9 cellular contexts compared by ENCODE assay signal in the genomic region with DNA sequence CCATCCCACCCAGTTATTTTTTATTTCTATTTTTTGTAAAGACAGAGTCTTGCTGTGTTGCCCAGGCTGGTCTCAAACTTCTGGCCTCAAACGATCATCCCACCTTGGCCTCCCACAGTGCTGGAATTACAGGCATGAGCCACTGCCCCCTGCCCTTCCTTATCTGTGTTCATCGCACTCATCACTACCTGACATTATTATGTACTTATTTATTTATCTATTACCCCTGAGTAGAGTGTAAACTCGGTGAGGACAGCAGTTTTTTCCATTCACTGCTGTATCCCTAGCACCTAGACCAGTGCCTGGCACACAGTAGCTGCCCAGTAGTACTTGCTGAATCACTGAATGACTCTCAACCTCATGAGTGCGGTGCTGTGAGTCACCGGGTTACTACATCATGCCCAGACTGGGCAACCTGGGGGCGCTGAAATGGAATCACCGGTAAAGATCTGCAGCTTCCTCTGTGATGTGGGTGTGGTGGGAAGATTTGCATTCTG.
A peak's percentile ranks its signal among the peaks of the same experiment; 100 is the strongest.
DNase-seq lines count a peak whose midpoint lies in the region; ATAC-seq, FAIRE-seq and TF ChIP-seq lines count a peak whose summit lies in the region.
"Had no signal": no experiment of that assay in that cellular context is flagged by ENCODE, and none has a peak within 500 bp of the region (broad histone marks: within the 10 kb centered on the region; RNA-seq: fewer than 3 reads in every experiment).

No MANE protein-coding gene starts in this region.

- CTCF ChIA-PET in A549 (lab: Yijun Ruan, JAX) = interaction anchor here (0.9 to 4.4 kb wide), 4 partner anchors 9 to 34 kb away, joined by 3 to 25 read pairs (median 3); no protein-coding TSS in a partner anchor

- no peak for TF ChIP-seq CTCF in A549 (IDR thresholded peaks at IDR 0.05)
- TF ChIP-seq CTCF in choroid plexus epithelial cell (conservative IDR thresholded peaks at IDR 0.05; ENCODE audit: low read depth, low read length) = no peak

- H3K9me3 ChIP-seq in A549 = peaks cover 14% of the 10 kb centered on the region

- H3K4me3 ChIP-seq in A549 (no peak overlapping the region), choroid plexus epithelial cell (ENCODE audit: low read depth, low read length) (no peak overlapping the region)

- TF ChIP-seq RAD21 in A549 (conservative IDR thresholded peaks at IDR 0.05 in 1 of 2, IDR thresholded peaks at IDR 0.05 in 1 of 2) = peak; percentile 32 to 48; a peak in 4 of 5 replicates

- ATAC-seq in A549 (peak; percentile 94 to 98), HG03196 (IDR thresholded peaks at IDR 0.05; ENCODE audit: unreplicated experiment) (no peak), GM21390 (IDR thresholded peaks at IDR 0.05; ENCODE audit: unreplicated experiment) (no peak)

- POLR2A ChIA-PET in A549 (lab: Yijun Ruan, JAX) = interaction anchor here (0.7 to 1.4 kb wide), 6 partner anchors 10 to 309 kb away, joined by 3 to 9 read pairs (median 4); partner anchors contain the start of gene CCDC38

- DNase-seq in A549 (ENCODE audit: low read depth in 1 of 2, low spot score in 1 of 2) = peak; percentile 92 to 99
- peak; percentile 84 for DNase-seq in HT-29 (ENCODE audit: low spot score)
- peak; percentile 67 for DNase-seq in choroid plexus epithelial cell (ENCODE audit: low read depth)
- DNase-seq in lung microvascular endothelial cell (ENCODE audit: low read depth in 2 of 2) = peak; percentile 88 to 98
- DNase-seq in putamen (ENCODE audit: low spot score) = no peak
- no peak for DNase-seq in NCI-H1436 treated with DMSO at 0.1 percent for 48 hours (lab: John Stamatoyannopoulos, UW)
- DNase-seq: T-helper 9 cell had no signal

- 8% methylated on average over 7 of the region's 7 CpGs for WGBS in A549 (ENCODE audit: missing lambda C conversion rate)

- H3K4me2 ChIP-seq in A549 = peak overlapping the region; percentile 65

- TF ChIP-seq POLR2A in A549 (IDR thresholded peaks at IDR 0.05; ENCODE audit: low read length) = no peak

- FAIRE-seq in A549 (lab: Jason Lieb, UNC) = peak; percentile 78

- peak; percentile 84 to 89; a peak in 3 of 5 replicates for TF ChIP-seq EP300 in A549 (IDR thresholded peaks at IDR 0.05)

- H3K4me1 ChIP-seq in A549 = peaks cover 41% of the 10 kb centered on the region

- peak overlapping the region; percentile 91 to 93 for H3K27ac ChIP-seq in A549

TF ChIP-seq in A549, 52 proteins besides CTCF, POLR2A, EP300 and RAD21 (continues in another document):
- TF ChIP-seq, protein P1, sequence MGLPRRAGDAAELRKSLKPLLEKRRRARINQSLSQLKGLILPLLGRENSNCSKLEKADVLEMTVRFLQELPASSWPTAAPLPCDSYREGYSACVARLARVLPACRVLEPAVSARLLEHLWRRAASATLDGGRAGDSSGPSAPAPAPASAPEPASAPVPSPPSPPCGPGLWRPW (IDR thresholded peaks at IDR 0.05) = peak; percentile 80
- peak; percentile 85; the same call in 1 of the 2 replicates for TF ChIP-seq EHF (CRISPR knock-in tag; IDR thresholded peaks at IDR 0.05)
- peak; percentile 74; the same call in 1 of the 2 replicates for TF ChIP-seq ZNF302 (CRISPR knock-in tag; IDR thresholded peaks at IDR 0.05)
- TF ChIP-seq GATA3 (IDR thresholded peaks at IDR 0.05; ENCODE audit: borderline replicate concordance) = peak; percentile 82
- TF ChIP-seq MAZ (IDR thresholded peaks at IDR 0.05; ENCODE audit: borderline replicate concordance, low read depth, low read length) = no peak
- no peak for TF ChIP-seq EHMT2 (IDR thresholded peaks at IDR 0.05; ENCODE audit: low read depth)
- no peak for TF ChIP-seq HDAC2 (IDR thresholded peaks at IDR 0.05)
- peak; percentile 85; the same call in 1 of the 2 replicates for TF ChIP-seq HOXB13 (CRISPR knock-in tag; IDR thresholded peaks at IDR 0.05; ENCODE audit: low read depth)
- 0 out of 2 replicates have a peak, but pooled peaks have one; percentile 14 for TF ChIP-seq RFX5 (IDR thresholded peaks at IDR 0.05)
- no peak; the same call in 2 of the 3 replicates for TF ChIP-seq SMC3 (IDR thresholded peaks at IDR 0.05)
- TF ChIP-seq NR3C1 (IDR thresholded peaks at IDR 0.05) = no peak
- TF ChIP-seq FOXS1 (CRISPR knock-in tag; IDR thresholded peaks at IDR 0.05) = peak; percentile 72; the same call in 1 of the 2 replicates
- TF ChIP-seq REST (IDR thresholded peaks at IDR 0.05) = no peak
- TF ChIP-seq RNF2 (IDR thresholded peaks at IDR 0.05; ENCODE audit: borderline replicate concordance, low read depth) = no peak
- no peak for TF ChIP-seq NPAS2 (CRISPR knock-in tag; IDR thresholded peaks at IDR 0.05; ENCODE audit: borderline replicate concordance)
- TF ChIP-seq ZSCAN20 (CRISPR knock-in tag; IDR thresholded peaks at IDR 0.05) = peak; percentile 91
- no peak for TF ChIP-seq BHLHE40 (IDR thresholded peaks at IDR 0.05; ENCODE audit: low read depth, low read length)
- TF ChIP-seq MYC (IDR thresholded peaks at IDR 0.05; ENCODE audit: borderline replicate concordance, low read length) = 0 out of 2 replicates have a peak, but pooled peaks have one; percentile 17
- peak; percentile 68; the same call in 1 of the 2 replicates for TF ChIP-seq HOXA7 (CRISPR knock-in tag; IDR thresholded peaks at IDR 0.05)
- peak; percentile 64 for TF ChIP-seq HEYL (CRISPR knock-in tag; IDR thresholded peaks at IDR 0.05)
- TF ChIP-seq KDM5A (IDR thresholded peaks at IDR 0.05) = no peak
- TF ChIP-seq POLR2AphosphoS2 (conservative IDR thresholded peaks at IDR 0.05; ENCODE audit: low read length) = no peak
- peak; percentile 81 for TF ChIP-seq FOSB (CRISPR knock-in tag; IDR thresholded peaks at IDR 0.05)
- peak; percentile 60; the same call in 1 of the 2 replicates for TF ChIP-seq RCOR1 (IDR thresholded peaks at IDR 0.05; ENCODE audit: low read depth, low read length)
- peak; percentile 97 for TF ChIP-seq MAFK (IDR thresholded peaks at IDR 0.05; ENCODE audit: partially characterized antibody)
- peak; percentile 92 for TF ChIP-seq JUNB (IDR thresholded peaks at IDR 0.05)
- no peak for TF ChIP-seq CHD2 (IDR thresholded peaks at IDR 0.05; ENCODE audit: low read length, partially characterized antibody)
- no peak for TF ChIP-seq ZC3H11A (IDR thresholded peaks at IDR 0.05)
- peak; percentile 96 for TF ChIP-seq FOSL2 (IDR thresholded peaks at IDR 0.05)
- TF ChIP-seq FOSL2 (CRISPR knock-in tag; IDR thresholded peaks at IDR 0.05) = peak; percentile 100
- TF ChIP-seq SREBF2 (IDR thresholded peaks at IDR 0.05) = no peak
- TF ChIP-seq USF2 (IDR thresholded peaks at IDR 0.05) = peak; percentile 35; the same call in 1 of the 2 replicates
- TF ChIP-seq TFCP2L1 (CRISPR knock-in tag; IDR thresholded peaks at IDR 0.05) = no peak
- TF ChIP-seq TP53 (CRISPR knock-in tag; IDR thresholded peaks at IDR 0.05) = peak; percentile 89; the same call in 1 of the 2 replicates
- peak; percentile 37; the same call in 1 of the 2 replicates for TF ChIP-seq HMGXB4 (CRISPR knock-in tag; IDR thresholded peaks at IDR 0.05; ENCODE audit: borderline replicate concordance)
- no peak for TF ChIP-seq ESRRA (IDR thresholded peaks at IDR 0.05; ENCODE audit: borderline replicate concordance, low read length)

Comparison
In these comparisons a context has a peak if more than half of its experiments do, and no peak if none do; other contexts are left out.
1. ATAC-seq: peak in A549 (2 of 2); none in HG03196 (single experiment) and GM21390 (single experiment).
2. DNase-seq: peak in A549 (2 of 2), HT-29 (single experiment), choroid plexus epithelial cell (single experiment) and lung microvascular endothelial cell (2 of 2); none in putamen (single experiment) and NCI-H1436 treated with DMSO at 0.1 percent for 48 hours (single experiment).